Comparison of ENCODE assay signal across 20 cellular contexts in genomic region chr3:114310701-114311100, GRCh38. TPM values are rescaled to one million over a fixed set of nuclear protein-coding genes. Genes with fewer than 3 reads are reported as not detected.
DNase-seq lines count a peak whose midpoint lies in the region; ATAC-seq and TF ChIP-seq lines count a peak whose summit lies in the region.
"Had no signal": no experiment of that assay in that cellular context is flagged by ENCODE, and none has a peak within 500 bp of the region (broad histone marks: within the 10 kb centered on the region; RNA-seq: fewer than 3 reads in every experiment).

No MANE protein-coding gene starts in this region.

- peak overlapping the region; percentile 83 for H3K27ac Mint-ChIP-seq in activated naive CD8-positive, alpha-beta T cell treated with anti-CD3 and anti-CD28 coated beads for 36 hours
- H3K27ac Mint-ChIP-seq in stimulated activated effector memory CD8-positive, alpha-beta T cell treated with anti-CD3 and anti-CD28 coated beads, Interleukin-12 subunit alpha, Interleukin-12 subunit beta, amount 100 ng/mL, for 72 hours = peak overlapping the region; percentile 77
- H3K27ac Mint-ChIP-seq: activated CD4-positive, alpha-beta T cell treated with anti-CD3 and anti-CD28 coated beads, Interleukin-2, amount 10 ng/mL, durations not matched to agents 7 days and 5 days had no signal

- 38 to 45% methylated on average over 2 of the region's 2 CpGs for WGBS in GM23248 (ENCODE audit: low coverage in 1 of 2, low lambda C conversion rate in 2 of 2, missing lambda C conversion rate in 2 of 2), 2 experiments
- 72 to 77% methylated on average over 2 of the region's 2 CpGs for WGBS in sigmoid colon, 2 donors

- peak; percentile 29 to 41 for ATAC-seq in activated T-cell treated with anti-CD3 and anti-CD28 coated beads, Interleukin-2, amount 50 U/mL, for 4 hours
- ATAC-seq in stimulated activated effector memory CD8-positive, alpha-beta T cell treated with anti-CD3 and anti-CD28 coated beads, Interleukin-12 subunit alpha, Interleukin-12 subunit beta, amount 100 ng/mL, for 72 hours = peak; percentile 39
- ATAC-seq: left colon had no signal

- no peaks in the 10 kb centered on the region for H3K9me3 Mint-ChIP-seq in activated T-cell treated with anti-CD3 and anti-CD28 coated beads, Interleukin-2, amount 50 U/mL, for 4 hours
- peaks cover 4% of the 10 kb centered on the region for H3K9me3 Mint-ChIP-seq in activated naive CD8-positive, alpha-beta T cell treated with anti-CD3 and anti-CD28 coated beads for 36 hours
- H3K9me3 Mint-ChIP-seq in stimulated activated effector memory CD8-positive, alpha-beta T cell treated with anti-CD3 and anti-CD28 coated beads, Interleukin-12 subunit alpha, Interleukin-12 subunit beta, amount 100 ng/mL, for 72 hours = no peaks in the 10 kb centered on the region
- H3K9me3 Mint-ChIP-seq: activated CD4-positive, alpha-beta T cell treated with anti-CD3 and anti-CD28 coated beads, Interleukin-2, amount 10 ng/mL, durations not matched to agents 7 days and 5 days had no signal

- no peak overlapping the region for H2AFZ ChIP-seq in GM23248

- intact Hi-C loops in sigmoid colon (cut with DNase I) = no loop called here

- H4K20me1 ChIP-seq in GM23248 (ENCODE audit: insufficient read depth) = no peaks in the 10 kb centered on the region

- H3K36me3 ChIP-seq in GM23248 (ENCODE audit: low read depth) (no peaks in the 10 kb centered on the region), BE2C (no peaks in the 10 kb centered on the region), sigmoid colon (no peaks in the 10 kb centered on the region)

- H3K79me2 ChIP-seq in GM23248 (ENCODE audit: insufficient read depth) = no peaks in the 10 kb centered on the region

- H3K4me1 ChIP-seq in GM23248 (ENCODE audit: insufficient read depth) (no peaks in the 10 kb centered on the region), BE2C (no peaks in the 10 kb centered on the region), sigmoid colon (no peaks in the 10 kb centered on the region)

- H3K36me3 Mint-ChIP-seq in activated T-cell treated with anti-CD3 and anti-CD28 coated beads, Interleukin-2, amount 50 U/mL, for 4 hours (ENCODE audit: insufficient read depth) = peaks cover 20% of the 10 kb centered on the region
- peaks cover 33% of the 10 kb centered on the region for H3K36me3 Mint-ChIP-seq in activated naive CD8-positive, alpha-beta T cell treated with anti-CD3 and anti-CD28 coated beads for 36 hours
- H3K36me3 Mint-ChIP-seq in stimulated activated effector memory CD8-positive, alpha-beta T cell treated with anti-CD3 and anti-CD28 coated beads, Interleukin-12 subunit alpha, Interleukin-12 subunit beta, amount 100 ng/mL, for 72 hours = peaks cover 61% of the 10 kb centered on the region

- no peaks in the 10 kb centered on the region for H3K27me3 Mint-ChIP-seq in activated T-cell treated with anti-CD3 and anti-CD28 coated beads, Interleukin-2, amount 50 U/mL, for 4 hours (ENCODE audit: low read depth)
- H3K27me3 Mint-ChIP-seq in activated naive CD8-positive, alpha-beta T cell treated with anti-CD3 and anti-CD28 coated beads for 36 hours = no peaks in the 10 kb centered on the region
- H3K27me3 Mint-ChIP-seq: activated CD4-positive, alpha-beta T cell treated with anti-CD3 and anti-CD28 coated beads, Interleukin-2, amount 10 ng/mL, durations not matched to agents 7 days and 5 days had no signal

- H3K9me2 ChIP-seq in GM23248 (ENCODE audit: insufficient read depth) = no peaks in the 10 kb centered on the region

- no peak for TF ChIP-seq POLR2A in sigmoid colon (IDR thresholded peaks at IDR 0.05)

- no peak overlapping the region for H3K27ac ChIP-seq in GM23248
- no peak overlapping the region for H3K27ac ChIP-seq in sigmoid colon
- H3K27ac ChIP-seq: RWPE1 had no signal

- in situ Hi-C loops in GM23248 (cut with MboI) = no loop called here
- in situ Hi-C loops in ACHN (cut with HindIII; ENCODE audit: low pct_ligation_motif_present, low pct_unique_long_range_greater_than_20kb, low sequenced_read_pairs) = no loop called here

- no peaks in the 10 kb centered on the region for H3F3A ChIP-seq in GM23248 (ENCODE audit: insufficient read depth)

- TF ChIP-seq CTCF in BE2C (IDR thresholded peaks at IDR 0.05; ENCODE audit: low read depth, low read length) = no peak
- TF ChIP-seq CTCF in sigmoid colon (IDR thresholded peaks at IDR 0.05) = no peak

- H3K9me3 ChIP-seq in GM23248 (ENCODE audit: low read depth) (no peaks in the 10 kb centered on the region), BE2C (no peaks in the 10 kb centered on the region), sigmoid colon (no peaks in the 10 kb centered on the region)

- TF ChIP-seq EP300 in sigmoid colon (IDR thresholded peaks at IDR 0.05) = no peak

- no peak overlapping the region for H3K9ac ChIP-seq in GM23248

- H3K4me3 ChIP-seq in GM23248 = no peak overlapping the region
- H3K4me3 ChIP-seq in BE2C (ENCODE audit: low read depth, low read length) = no peak overlapping the region
- no peak overlapping the region for H3K4me3 ChIP-seq in sigmoid colon

- H3K4me3 Mint-ChIP-seq in activated T-cell treated with anti-CD3 and anti-CD28 coated beads, Interleukin-2, amount 50 U/mL, for 4 hours = no peak overlapping the region
- H3K4me3 Mint-ChIP-seq in activated naive CD8-positive, alpha-beta T cell treated with anti-CD3 and anti-CD28 coated beads for 36 hours = no peak overlapping the region
- no peak overlapping the region for H3K4me3 Mint-ChIP-seq in stimulated activated effector memory CD8-positive, alpha-beta T cell treated with anti-CD3 and anti-CD28 coated beads, Interleukin-12 subunit alpha, Interleukin-12 subunit beta, amount 100 ng/mL, for 72 hours
- H3K4me3 Mint-ChIP-seq: activated CD4-positive, alpha-beta T cell treated with anti-CD3 and anti-CD28 coated beads, Interleukin-2, amount 10 ng/mL, durations not matched to agents 7 days and 5 days had no signal

- peaks cover 74% of the 10 kb centered on the region for H3K4me1 Mint-ChIP-seq in activated T-cell treated with anti-CD3 and anti-CD28 coated beads, Interleukin-2, amount 50 U/mL, for 4 hours (ENCODE audit: low read depth)
- H3K4me1 Mint-ChIP-seq in activated naive CD8-positive, alpha-beta T cell treated with anti-CD3 and anti-CD28 coated beads for 36 hours = peaks cover 51% of the 10 kb centered on the region
- H3K4me1 Mint-ChIP-seq in stimulated activated effector memory CD8-positive, alpha-beta T cell treated with anti-CD3 and anti-CD28 coated beads, Interleukin-12 subunit alpha, Interleukin-12 subunit beta, amount 100 ng/mL, for 72 hours = peaks cover 69% of the 10 kb centered on the region

- H3K4me2 ChIP-seq in GM23248 (ENCODE audit: unreplicated experiment) = no peak overlapping the region

- H3K27me3 ChIP-seq in GM23248 (replicated peaks; ENCODE audit: insufficient read depth) = no peaks in the 10 kb centered on the region
- H3K27me3 ChIP-seq in BE2C = no peaks in the 10 kb centered on the region
- peaks cover 0 to 4% (median 0%) of the 10 kb centered on the region in 3 donors for H3K27me3 ChIP-seq in sigmoid colon

- DNase-seq in activated T-cell treated with anti-CD3 and anti-CD28 coated beads, Interleukin-2, amount 50 U/mL, for 4 hours = no peak
- DNase-seq in activated T-cell treated with anti-CD3 and anti-CD28 coated beads for 4 hours (no peak), GM23248 (peak; percentile 47), BE2C (no peak), sigmoid colon (no peak), ACHN (no peak)
- DNase-seq in activated naive CD8-positive, alpha-beta T cell treated with anti-CD3 and anti-CD28 coated beads for 36 hours = peak; percentile 25
- no peak for DNase-seq in stimulated activated effector memory CD8-positive, alpha-beta T cell treated with anti-CD3 and anti-CD28 coated beads, Interleukin-12 subunit alpha, Interleukin-12 subunit beta, amount 100 ng/mL, for 72 hours (ENCODE audit: low spot score in 2 of 2)
- DNase-seq: activated CD4-positive, alpha-beta T cell treated with anti-CD3 and anti-CD28 coated beads, Interleukin-2, amount 10 ng/mL, durations not matched to agents 7 days and 5 days; caudate nucleus; DMS79; erythroblast; Kasumi-1; left colon; NCI-H1105 treated with DMSO at 0.1 percent for 48 hours; NCI-H510A had no signal

RNA-seq across cellular contexts. Expression of gene TIGIT, which starts 16.9 kb away (rescaled TPM):
- total RNA-seq in activated T-cell treated with anti-CD3 and anti-CD28 coated beads, Interleukin-2, amount 50 U/mL, for 4 hours = 10 to 100 TPM; 16.7 to 22.6 (median 20.9) TPM
- total RNA-seq in GM23248 (2014; rRNA removed; shearing (Covaris generic)) = not detected in 2 replicates
- polyA plus RNA-seq in GM23248 (2016; fragmentation: Nextera tagmentation; extraction: Ambion mirVana) (not detected in 2 replicates), sigmoid colon (1 to 10 TPM in 1 of 3 donors, not detected in 2; 7.9 TPM)
- total RNA-seq in activated naive CD8-positive, alpha-beta T cell treated with anti-CD3 and anti-CD28 coated beads for 36 hours = 10 to 100 TPM; 12.9 to 16.4 TPM
- polyA plus RNA-seq in BE2C (2012; ENCODE audit: insufficient read depth, insufficient read length, low read depth) = not detected
- total RNA-seq in sigmoid colon = under 1 TPM in 1 of 4 donors, not detected in 3; 0.33 TPM
- total RNA-seq: H1, pulmonary artery endothelial cell had no signal
- polyA plus RNA-seq: AG04450 had no signal

Comparison
In these comparisons a context has a peak if more than half of its experiments do, and no peak if none do; other contexts are left out.
1. DNase-seq: peak in GM23248 (single experiment) and activated naive CD8-positive, alpha-beta T cell treated with anti-CD3 and anti-CD28 coated beads for 36 hours (single experiment); none in activated T-cell treated with anti-CD3 and anti-CD28 coated beads, Interleukin-2, amount 50 U/mL, for 4 hours (single experiment), activated T-cell treated with anti-CD3 and anti-CD28 coated beads for 4 hours (single experiment), stimulated activated effector memory CD8-positive, alpha-beta T cell treated with anti-CD3 and anti-CD28 coated beads, Interleukin-12 subunit alpha, Interleukin-12 subunit beta, amount 100 ng/mL, for 72 hours (0 of 2), BE2C (single experiment), sigmoid colon (single experiment) and ACHN (single experiment).
2. RNA of gene TIGIT, which starts 16.9 kb away (total RNA-seq): 16.7 to 22.6 TPM in activated T-cell treated with anti-CD3 and anti-CD28 coated beads, Interleukin-2, amount 50 U/mL, for 4 hours and 12.9 to 16.4 TPM in activated naive CD8-positive, alpha-beta T cell treated with anti-CD3 and anti-CD28 coated beads for 36 hours; not detected in GM23248 and 0.33 TPM in sigmoid colon; every median in the first group is over 10 times any median in the second.